ENCODE assay signal across 8 cellular contexts in genomic region chr22:45010532-45010900, GRCh38. TPM values are rescaled to one million over a fixed set of nuclear protein-coding genes. Genes with fewer than 3 reads are reported as not detected.
DNase-seq lines count a peak whose midpoint lies in the region; ATAC-seq, FAIRE-seq and TF ChIP-seq lines count a peak whose summit lies in the region.

No MANE protein-coding gene starts in this region.

- H3K36me3 Mint-ChIP-seq in activated CD8-positive, alpha-beta memory T cell treated with anti-CD3 and anti-CD28 coated beads, Interleukin-2, amount 10 ng/mL, durations not matched to agents 7 days and 5 days: no peaks in the 10 kb centered on the region
- H3K36me3 Mint-ChIP-seq in activated naive CD8-positive, alpha-beta T cell: no peaks in the 10 kb centered on the region

- H3K27me3 ChIP-seq in keratinocyte (ENCODE audit: control insufficient read depth, extremely low read depth, insufficient read depth, low read length) (peaks cover 76% of the 10 kb centered on the region), tibial nerve (peaks cover 0 to 52% of the 10 kb centered on the region in 2 donors)

- no peak overlapping the region for H3K27ac ChIP-seq in keratinocyte (ENCODE audit: control insufficient read depth, insufficient read depth, low read length)
- peak overlapping the region in 1 of 4 donors; percentile 61 for H3K27ac ChIP-seq in tibial nerve

- DNase-seq in activated CD8-positive, alpha-beta memory T cell treated with anti-CD3 and anti-CD28 coated beads, Interleukin-2, amount 10 ng/mL, durations not matched to agents 7 days and 5 days: no peak
- no peak for DNase-seq in activated CD8-positive, alpha-beta memory T cell treated with anti-CD3 and anti-CD28 coated beads, Interleukin-2, amount 50 U/mL, for 4 hours
- no peak for DNase-seq in keratinocyte (ENCODE audit: low read depth, low spot score)
- DNase-seq in tibial nerve (ENCODE audit: low spot score in 2 of 2): no peak
- DNase-seq in kidney glomerular epithelial cell (lab: John Stamatoyannopoulos, UW): no peak
- DNase-seq in NCI-H1092 treated with DMSO at 0.1 percent for 48 hours (lab: John Stamatoyannopoulos, UW): no peak

- dilution Hi-C loops in keratinocyte (cut with MboI; ENCODE audit: extremely low pct_ligation_motif_present, low sequenced_read_pairs): no loop called here

- H3K27ac Mint-ChIP-seq in activated CD8-positive, alpha-beta memory T cell treated with anti-CD3 and anti-CD28 coated beads, Interleukin-2, amount 10 ng/mL, durations not matched to agents 7 days and 5 days: peak overlapping the region; percentile 6
- H3K27ac Mint-ChIP-seq in activated naive CD8-positive, alpha-beta T cell: no peak overlapping the region

- TF ChIP-seq CTCF in keratinocyte (optimal IDR thresholded peaks at IDR 0.05 in 1 of 3, IDR thresholded peaks at IDR 0.05 in 1 of 3, conservative IDR thresholded peaks at IDR 0.05 in 1 of 3; ENCODE audit: extremely low read depth in 1 of 3, insufficient read depth in 2 of 3, low read length in 3 of 3): no peak
- no peak for TF ChIP-seq CTCF in tibial nerve (IDR thresholded peaks at IDR 0.05)

- H3K9me1 ChIP-seq in keratinocyte (ENCODE audit: control insufficient read depth, extremely low read depth, insufficient read depth, low read length): no peaks in the 10 kb centered on the region

- H3K4me1 Mint-ChIP-seq in activated CD8-positive, alpha-beta memory T cell treated with anti-CD3 and anti-CD28 coated beads, Interleukin-2, amount 10 ng/mL, durations not matched to agents 7 days and 5 days: peaks cover 13% of the 10 kb centered on the region
- H3K4me1 Mint-ChIP-seq in activated naive CD8-positive, alpha-beta T cell (ENCODE audit: low read depth): peaks cover 15% of the 10 kb centered on the region

- peak overlapping the region; percentile 47 for H3K9ac ChIP-seq in keratinocyte (ENCODE audit: control insufficient read depth, extremely low read depth, insufficient read depth, low read length)

- no peak for ATAC-seq in activated CD8-positive, alpha-beta memory T cell treated with anti-CD3 and anti-CD28 coated beads, Interleukin-2, amount 10 ng/mL, durations not matched to agents 7 days and 5 days
- no peak for ATAC-seq in HG03175 (IDR thresholded peaks at IDR 0.05; ENCODE audit: unreplicated experiment)

- H3K4me3 ChIP-seq in keratinocyte (ENCODE audit: control insufficient read depth in 2 of 3, extremely low read depth in 1 of 3, insufficient read depth in 2 of 3, low read depth in 1 of 3, low read length in 3 of 3) (peak overlapping the region; percentile 46 to 70 (median 59)), tibial nerve (peak overlapping the region; percentile 37 to 66 (median 45))

- FAIRE-seq in keratinocyte (lab: Jason Lieb, UNC): no peak

- peaks cover 58% of the 10 kb centered on the region for H3K27me3 Mint-ChIP-seq in activated CD8-positive, alpha-beta memory T cell treated with anti-CD3 and anti-CD28 coated beads, Interleukin-2, amount 10 ng/mL, durations not matched to agents 7 days and 5 days
- peaks cover 41% of the 10 kb centered on the region for H3K27me3 Mint-ChIP-seq in activated naive CD8-positive, alpha-beta T cell

- H3K9me3 Mint-ChIP-seq in activated CD8-positive, alpha-beta memory T cell treated with anti-CD3 and anti-CD28 coated beads, Interleukin-2, amount 10 ng/mL, durations not matched to agents 7 days and 5 days (ENCODE audit: low read depth): no peaks in the 10 kb centered on the region
- H3K9me3 Mint-ChIP-seq in activated naive CD8-positive, alpha-beta T cell (ENCODE audit: low read depth): no peaks in the 10 kb centered on the region

- H3K4me1 ChIP-seq in keratinocyte (ENCODE audit: control insufficient read depth, extremely low read depth, insufficient read depth, low read length) (peaks cover 6% of the 10 kb centered on the region), tibial nerve (peaks cover 0 to 46% (median 21%) of the 10 kb centered on the region in 4 donors)

- CTCF ChIA-PET in activated CD8-positive, alpha-beta memory T cell treated with anti-CD3 and anti-CD28 coated beads, Interleukin-2, amount 10 ng/mL, durations not matched to agents 7 days and 5 days (lab: Charles Lee): no interaction called here

- TF ChIP-seq EP300 in tibial nerve (IDR thresholded peaks at IDR 0.05): no peak

- no peaks in the 10 kb centered on the region for H3K79me2 ChIP-seq in keratinocyte (ENCODE audit: control insufficient read depth, insufficient read depth, low read length)

- H3K4me3 Mint-ChIP-seq in activated CD8-positive, alpha-beta memory T cell treated with anti-CD3 and anti-CD28 coated beads, Interleukin-2, amount 10 ng/mL, durations not matched to agents 7 days and 5 days: peak overlapping the region; percentile 67
- H3K4me3 Mint-ChIP-seq in activated naive CD8-positive, alpha-beta T cell: peak overlapping the region; percentile 91

- no peaks in the 10 kb centered on the region for H3K36me3 ChIP-seq in keratinocyte (ENCODE audit: control insufficient read depth in 2 of 2, extremely low read depth in 1 of 2, insufficient read depth in 2 of 2, low read length in 2 of 2)
- no peaks in the 10 kb centered on the region for H3K36me3 ChIP-seq in tibial nerve

- no peaks in the 10 kb centered on the region for H4K20me1 ChIP-seq in keratinocyte (ENCODE audit: control insufficient read depth, extremely low read depth, insufficient read depth, low read length)

- H2AFZ ChIP-seq in keratinocyte (ENCODE audit: control insufficient read depth, low read length): peak overlapping the region; percentile 74

- H3K4me2 ChIP-seq in keratinocyte (ENCODE audit: control insufficient read depth, extremely low read depth, insufficient read depth, low read depth, low read length): peak overlapping the region; percentile 82

- TF ChIP-seq POLR2A in tibial nerve (IDR thresholded peaks at IDR 0.05): no peak

- WGBS in tibial nerve, 2 donors: 2 to 3% methylated on average over 17 of the region's 17 CpGs

- H3K9me3 ChIP-seq in keratinocyte (ENCODE audit: control insufficient read depth, low read depth, low read length) (no peaks in the 10 kb centered on the region), tibial nerve (no peaks in the 10 kb centered on the region)

RNA-seq across cellular contexts. Expression of gene PHF21B, which starts 0.7 kb away (rescaled TPM):
- under 1 TPM; 0.84 to 0.93 TPM for total RNA-seq in activated CD8-positive, alpha-beta memory T cell treated with anti-CD3 and anti-CD28 coated beads, Interleukin-2, amount 10 ng/mL, durations not matched to agents 7 days and 5 days
- 0.16 TPM in 1 of 3 replicates, not detected in the others for polyA plus RNA-seq in keratinocyte
- not detected for polyA plus RNA-seq in keratinocyte (2011; ENCODE audit: low read depth)
- not detected in 2 replicates for polyA plus RNA-seq in keratinocyte (2011; cell fraction: cytosol; rRNA removed)
- polyA plus RNA-seq in keratinocyte (2011; cell fraction: nucleus; rRNA removed): not detected in 2 replicates
- not detected in 2 replicates for polyA plus RNA-seq in keratinocyte (2012; ENCODE audit: low replicate concordance)
- not detected in 3 replicates for polyA minus RNA-seq in keratinocyte
- not detected for polyA minus RNA-seq in keratinocyte (2011; cell fraction: cytosol; rRNA and poly(A)+ RNA removed)
- not detected in 2 replicates for polyA minus RNA-seq in keratinocyte (2011; cell fraction: nucleus; rRNA and poly(A)+ RNA removed)
- total RNA-seq in tibial nerve: 1 to 10 TPM in 1 of 4 donors, under 1 TPM in 2, not detected in 1; 0.39 to 4.2 (median 0.90) TPM
